Comparison of ENCODE assay signal across 16 cellular contexts in the genomic region with DNA sequence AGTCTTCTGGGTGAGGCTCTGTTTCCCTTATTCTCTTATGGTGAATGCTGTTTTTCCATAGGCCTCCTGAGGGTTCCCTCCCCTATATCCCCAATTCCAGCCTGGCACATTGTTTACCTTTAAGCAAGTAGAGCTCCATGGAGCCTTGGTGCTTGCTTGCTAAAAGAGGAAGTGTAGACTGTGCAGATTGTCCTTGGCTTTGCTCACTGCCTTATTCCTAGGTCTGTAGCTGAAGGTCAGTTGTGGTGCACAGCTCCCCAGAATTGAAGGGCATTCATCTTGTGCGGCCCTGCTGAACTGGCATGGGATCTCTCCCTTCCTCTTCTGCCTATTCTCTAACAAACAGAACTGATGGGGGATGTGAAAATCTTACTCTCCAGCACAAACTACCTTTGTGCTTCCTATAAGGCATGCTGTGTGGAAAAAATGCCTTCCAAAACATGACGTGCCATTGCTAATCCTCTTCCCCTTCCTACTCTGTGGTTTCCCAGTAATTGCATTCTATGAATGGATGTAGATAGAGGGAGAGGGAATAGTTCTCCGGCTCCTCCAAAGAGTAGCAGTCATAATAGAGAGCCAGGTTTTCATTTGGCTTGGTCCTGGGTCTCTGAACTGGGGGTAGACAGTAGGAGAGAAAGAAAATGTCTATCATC. TPM values are rescaled to one million over a fixed set of nuclear protein-coding genes. Genes with fewer than 3 reads are reported as not detected.
DNase-seq lines count a peak whose midpoint lies in the region; ATAC-seq and TF ChIP-seq lines count a peak whose summit lies in the region.
"Had no signal": no experiment of that assay in that cellular context is flagged by ENCODE, and none has a peak within 500 bp of the region (broad histone marks: within the 10 kb centered on the region; RNA-seq: fewer than 3 reads in every experiment).

No MANE protein-coding gene starts in this region.

- 83 to 88% methylated on average over 3 of the region's 3 CpGs for WGBS in sigmoid colon, 2 donors

- ATAC-seq in HG03025 (IDR thresholded peaks at IDR 0.05; ENCODE audit: low FRiP score, unreplicated experiment), result no peak
- ATAC-seq: right lobe of liver; stimulated activated naive CD8-positive, alpha-beta T cell treated with anti-CD3 and anti-CD28 coated beads, Interleukin-15, amount 100 ng/mL, for 72 hours had no signal

- POLR2A ChIA-PET in Caco-2 (lab: Charles Lee), result no interaction called here

- H3K4me1 Mint-ChIP-seq in Caco-2 (ENCODE audit: low read depth, unreplicated experiment), result no peaks in the 10 kb centered on the region

- peaks cover 0 to 35% (median 31%) of the 10 kb centered on the region in 4 donors for H3K4me1 ChIP-seq in sigmoid colon
- no peaks in the 10 kb centered on the region for H3K4me1 ChIP-seq in Caco-2
- peaks cover 0 to 4% of the 10 kb centered on the region in 2 donors for H3K4me1 ChIP-seq in breast epithelium

- TF ChIP-seq EP300 in sigmoid colon (IDR thresholded peaks at IDR 0.05), result no peak

- peak; percentile 23 for DNase-seq in HT1080 (ENCODE audit: low read depth)
- peak; percentile 29 for DNase-seq in RPMI8226
- DNase-seq in dedifferentiated amniotic fluid mesenchymal stem cell (ENCODE audit: extremely low spot score), result peak; percentile 42
- peak; percentile 29 for DNase-seq in sigmoid colon
- DNase-seq in Caco-2, result no peak
- no peak for DNase-seq in T-helper 9 cell
- no peak for DNase-seq in breast epithelium (ENCODE audit: low spot score in 2 of 2)
- DNase-seq: amniotic stem cell; NK-92 treated with Interleukin-12 subunit alpha and Interleukin-12 subunit beta, amount 100 ng/mL, for 24 hours; right lobe of liver; stimulated activated naive CD8-positive, alpha-beta T cell treated with anti-CD3 and anti-CD28 coated beads, Interleukin-15, amount 100 ng/mL, for 72 hours; T-helper 1 cell had no signal

- H3K4me3 ChIP-seq in sigmoid colon (no peak overlapping the region), Caco-2 (ENCODE audit: low read depth, low read length) (no peak overlapping the region), breast epithelium (no peak overlapping the region)
- H3K4me3 ChIP-seq: right lobe of liver had no signal

- no TSS peak for BruUV-seq in Caco-2 (replicated peaks; lab: Mats Ljungman, UMichigan)

- no peak for TF ChIP-seq CTCF in sigmoid colon (IDR thresholded peaks at IDR 0.05)
- TF ChIP-seq CTCF in Caco-2 (IDR thresholded peaks at IDR 0.05; ENCODE audit: insufficient read depth in 1 of 2, low read depth in 1 of 2, low read length in 1 of 2, severe bottlenecking in 1 of 2, unreplicated experiment in 1 of 2), result no peak
- TF ChIP-seq CTCF in breast epithelium (IDR thresholded peaks at IDR 0.05), result no peak

- CTCF ChIA-PET in Caco-2 (lab: Charles Lee), result no interaction called here

- no peaks in the 10 kb centered on the region for H3K27me3 ChIP-seq in sigmoid colon
- peaks cover 1% of the 10 kb centered on the region; the same call in 1 of the 2 replicates for H3K27me3 ChIP-seq in Caco-2 (replicated peaks; ENCODE audit: control insufficient read depth, insufficient read depth, low read length)
- no peaks in the 10 kb centered on the region for H3K27me3 ChIP-seq in breast epithelium
- H3K27me3 ChIP-seq: right lobe of liver had no signal

- no peaks in the 10 kb centered on the region for H3K36me3 ChIP-seq in sigmoid colon
- no peaks in the 10 kb centered on the region for H3K36me3 ChIP-seq in Caco-2 (ENCODE audit: control insufficient read depth, insufficient read depth, low read length)
- no peaks in the 10 kb centered on the region for H3K36me3 ChIP-seq in breast epithelium
- H3K36me3 ChIP-seq: right lobe of liver had no signal

- H3K9me3 ChIP-seq in sigmoid colon (no peaks in the 10 kb centered on the region), Caco-2 (no peaks in the 10 kb centered on the region), breast epithelium (no peaks in the 10 kb centered on the region)
- H3K9me3 ChIP-seq: right lobe of liver had no signal

- TF ChIP-seq POLR2A in sigmoid colon (IDR thresholded peaks at IDR 0.05) (no peak), breast epithelium (IDR thresholded peaks at IDR 0.05) (no peak)

- intact Hi-C loops in sigmoid colon (cut with DNase I) (loop anchor here (5.0 to 10.0 kb wide), 5 partner anchors 72 to 817 kb away; a partner anchor contains a TSS), Caco-2 (cut with micrococcal nuclease; ENCODE audit: unreplicated experiment) (no loop called here), breast epithelium (cut with DNase I; ENCODE audit: low total_unique reads) (no loop called here)

- H3K27ac ChIP-seq in sigmoid colon (peak overlapping the region; percentile 2 to 91 (median 82)), breast epithelium (no peak overlapping the region)
- H3K27ac ChIP-seq: right lobe of liver had no signal

- peaks cover 19% of the 10 kb centered on the region for H3K27me3 Mint-ChIP-seq in Caco-2 (ENCODE audit: insufficient read depth, unreplicated experiment)
- H3K27me3 Mint-ChIP-seq: stimulated activated naive CD8-positive, alpha-beta T cell treated with anti-CD3 and anti-CD28 coated beads, Interleukin-15, amount 100 ng/mL, for 72 hours had no signal

- H3K9me3 Mint-ChIP-seq in Caco-2 (ENCODE audit: unreplicated experiment), result no peaks in the 10 kb centered on the region
- H3K9me3 Mint-ChIP-seq: stimulated activated naive CD8-positive, alpha-beta T cell treated with anti-CD3 and anti-CD28 coated beads, Interleukin-15, amount 100 ng/mL, for 72 hours had no signal

- no peaks in the 10 kb centered on the region for H3K36me3 Mint-ChIP-seq in Caco-2 (ENCODE audit: insufficient read depth, unreplicated experiment)
- H3K36me3 Mint-ChIP-seq: CD14-positive monocyte had no signal

- no peak overlapping the region for H3K27ac Mint-ChIP-seq in Caco-2 (ENCODE audit: unreplicated experiment)
- H3K27ac Mint-ChIP-seq: stimulated activated naive CD8-positive, alpha-beta T cell treated with anti-CD3 and anti-CD28 coated beads, Interleukin-15, amount 100 ng/mL, for 72 hours had no signal

- H3K4me3 Mint-ChIP-seq in Caco-2 (ENCODE audit: unreplicated experiment), result no peak overlapping the region
- H3K4me3 Mint-ChIP-seq: CD14-positive monocyte; stimulated activated naive CD8-positive, alpha-beta T cell treated with anti-CD3 and anti-CD28 coated beads, Interleukin-15, amount 100 ng/mL, for 72 hours had no signal

RNA-seq across cellular contexts. Expression of a gene that starts 34.2 kb away (rescaled TPM):
- total RNA-seq in HT1080 (2014; rRNA removed; shearing (Covaris generic)), result not detected in 2 replicates
- not detected in 2 replicates for polyA plus RNA-seq in HT1080 (2015; cell fraction: cytosol; rRNA removed)
- not detected in 2 replicates for polyA plus RNA-seq in HT1080 (2015; cell fraction: nucleus; rRNA removed)
- not detected for total RNA-seq in sigmoid colon
- polyA plus RNA-seq in sigmoid colon, result under 1 TPM in 1 of 3 donors, not detected in 2; 0.60 TPM
- not detected in 2 replicates for total RNA-seq in Caco-2 (2022)
- total RNA-seq in breast epithelium, result not detected
- total RNA-seq: glomerular endothelial cell, right lobe of liver had no signal
- polyA plus RNA-seq: CD14-positive monocyte, keratinocyte had no signal

Comparison
In these comparisons a context has a peak if more than half of its experiments do, and no peak if none do; other contexts are left out.
1. DNase-seq: peak in HT1080 (single experiment), RPMI8226 (single experiment), dedifferentiated amniotic fluid mesenchymal stem cell (single experiment) and sigmoid colon (single experiment); none in Caco-2 (0 of 2), T-helper 9 cell (single experiment) and breast epithelium (0 of 2).
2. H3K27ac ChIP-seq: peak in sigmoid colon (4 of 4); none in breast epithelium (0 of 2).